In genomic region chr3:194985031-194985578, GRCh38 we compare ENCODE assay signal across 9 cellular contexts.
DNase-seq lines count a peak whose midpoint lies in the region; ATAC-seq, FAIRE-seq and TF ChIP-seq lines count a peak whose summit lies in the region.
"Had no signal": no experiment of that assay in that cellular context is flagged by ENCODE, and none has a peak within 500 bp of the region (broad histone marks: within the 10 kb centered on the region; RNA-seq: fewer than 3 reads in every experiment).

No MANE protein-coding gene starts in this region.

- H3K27ac ChIP-seq in HL-60 (replicated peaks) (peak overlapping the region; percentile 50), kidney (ENCODE audit: low read depth in 2 of 2, low read length in 2 of 2) (no peak overlapping the region)

- H3K27ac Mint-ChIP-seq in stimulated activated memory B cell treated with anti-CD40 and anti-IgM and Interleukin-4, amounts not matched to agents 10 μg/mL and 1 μg/mL and 100 μg/mL, for 72 hours: no peak overlapping the region
- H3K27ac Mint-ChIP-seq: activated naive CD8-positive, alpha-beta T cell treated with anti-CD3 and anti-CD28 coated beads, Interleukin-2, amount 10 ng/mL, durations not matched to agents 7 days and 5 days had no signal

- DNase-seq in HL-60 (ENCODE audit: low read depth in 1 of 2, low spot score in 1 of 2) (peak; percentile 63 to 69), brain pericyte (ENCODE audit: low read depth, low spot score) (peak; percentile 17), kidney (peak; percentile 91), GM10248 (ENCODE audit: extremely low spot score) (no peak)
- DNase-seq: activated naive CD8-positive, alpha-beta T cell treated with anti-CD3 and anti-CD28 coated beads, Interleukin-2, amount 10 ng/mL, durations not matched to agents 7 days and 5 days had no signal

- FAIRE-seq in kidney (lab: Jason Lieb, UNC): no peak

- TF ChIP-seq CTCF in HL-60 (IDR thresholded peaks at IDR 0.05; ENCODE audit: insufficient read depth, low read length): no peak
- TF ChIP-seq CTCF in kidney (IDR thresholded peaks at IDR 0.05; ENCODE audit: borderline replicate concordance, extremely low read depth, insufficient read depth): peak; percentile 24
- TF ChIP-seq CTCF in GM10248 (IDR thresholded peaks at IDR 0.05; ENCODE audit: control extremely low read depth, extremely low read depth, low read depth, missing control alignments): no peak

- no peaks in the 10 kb centered on the region for H3K36me3 ChIP-seq in kidney (ENCODE audit: control insufficient read depth in 1 of 2, insufficient read depth in 2 of 2, low read length in 2 of 2)

- H3K4me1 Mint-ChIP-seq in stimulated activated memory B cell treated with anti-CD40 and anti-IgM and Interleukin-4, amounts not matched to agents 10 μg/mL and 1 μg/mL and 100 μg/mL, for 72 hours: peaks cover 6% of the 10 kb centered on the region
- H3K4me1 Mint-ChIP-seq: activated naive CD8-positive, alpha-beta T cell treated with anti-CD3 and anti-CD28 coated beads, Interleukin-2, amount 10 ng/mL, durations not matched to agents 7 days and 5 days had no signal

- H3K27me3 Mint-ChIP-seq in stimulated activated memory B cell treated with anti-CD40 and anti-IgM and Interleukin-4, amounts not matched to agents 10 μg/mL and 1 μg/mL and 100 μg/mL, for 72 hours: peaks cover 63% of the 10 kb centered on the region

- H3K27me3 ChIP-seq in HL-60 (ENCODE audit: insufficient read depth, poor library complexity, severe bottlenecking): no peaks in the 10 kb centered on the region

- no peaks in the 10 kb centered on the region for H3K36me3 Mint-ChIP-seq in stimulated activated memory B cell treated with anti-CD40 and anti-IgM and Interleukin-4, amounts not matched to agents 10 μg/mL and 1 μg/mL and 100 μg/mL, for 72 hours
- H3K36me3 Mint-ChIP-seq: activated naive CD8-positive, alpha-beta T cell treated with anti-CD3 and anti-CD28 coated beads, Interleukin-2, amount 10 ng/mL, durations not matched to agents 7 days and 5 days had no signal

- H3K9ac ChIP-seq in kidney (ENCODE audit: low read length in 2 of 2): peak overlapping the region in 1 of 2 donors; percentile 19

- peaks cover 5% of the 10 kb centered on the region for H3K9me3 Mint-ChIP-seq in stimulated activated memory B cell treated with anti-CD40 and anti-IgM and Interleukin-4, amounts not matched to agents 10 μg/mL and 1 μg/mL and 100 μg/mL, for 72 hours

- CTCF ChIA-PET in GM10248 (lab: Yijun Ruan, JAX): interaction anchor here (1.3 to 1.7 kb wide), 3 partner anchors 12 to 119 kb away, joined by 3 to 5 read pairs (median 4); no protein-coding TSS in a partner anchor

- intact Hi-C loops in kidney (cut with DNase I): no loop called here

- ATAC-seq in stimulated activated memory B cell treated with anti-CD40 and anti-IgM and Interleukin-4, amounts not matched to agents 10 μg/mL and 1 μg/mL and 100 μg/mL, for 72 hours: peak; percentile 34
- ATAC-seq in HG03442 (IDR thresholded peaks at IDR 0.05; ENCODE audit: unreplicated experiment): no peak
- ATAC-seq in HG03469 (IDR thresholded peaks at IDR 0.05; ENCODE audit: unreplicated experiment): no peak
- ATAC-seq in HG03457 (IDR thresholded peaks at IDR 0.05; ENCODE audit: unreplicated experiment): no peak

- H3K4me3 Mint-ChIP-seq in stimulated activated memory B cell treated with anti-CD40 and anti-IgM and Interleukin-4, amounts not matched to agents 10 μg/mL and 1 μg/mL and 100 μg/mL, for 72 hours: no peak overlapping the region
- H3K4me3 Mint-ChIP-seq: activated naive CD8-positive, alpha-beta T cell treated with anti-CD3 and anti-CD28 coated beads, Interleukin-2, amount 10 ng/mL, durations not matched to agents 7 days and 5 days had no signal

- POLR2A ChIA-PET in GM10248 (lab: Yijun Ruan, JAX): no interaction called here

- H3K4me1 ChIP-seq in kidney (ENCODE audit: control insufficient read depth in 1 of 2, insufficient read depth in 1 of 2, low read depth in 1 of 2, low read length in 2 of 2): no peaks in the 10 kb centered on the region

- H3K4me3 ChIP-seq in HL-60 (replicated peaks; ENCODE audit: insufficient read depth, low read length) (no peak overlapping the region), kidney (ENCODE audit: low read length in 2 of 2) (peak overlapping the region in 1 of 2 donors; percentile 41)

- no peaks in the 10 kb centered on the region for H3K9me3 ChIP-seq in kidney (ENCODE audit: control insufficient read depth in 1 of 2, low read length in 2 of 2)
